Comparison of ENCODE assay signal across 35 cellular contexts in the genomic region with DNA sequence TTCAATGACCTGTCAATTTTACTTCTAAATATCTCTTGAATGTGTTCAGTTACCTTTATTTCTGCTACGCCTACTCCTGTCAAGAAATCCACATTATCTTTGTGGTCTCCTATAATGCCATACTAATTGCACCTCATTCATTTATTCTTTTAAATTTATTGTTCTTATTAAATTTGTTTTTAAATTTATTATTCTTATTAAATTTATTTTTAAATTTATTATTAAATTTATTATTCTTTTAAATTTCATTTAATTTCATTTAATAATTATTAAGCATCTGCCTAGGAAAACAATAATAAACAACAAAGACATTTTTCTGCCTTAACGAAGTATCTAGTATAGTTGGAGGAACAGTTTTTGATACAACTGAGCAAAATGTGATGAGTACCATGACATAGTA.
"Had no signal": no experiment of that assay in that cellular context is flagged by ENCODE, and none has a peak within 500 bp of the region (broad histone marks: within the 10 kb centered on the region; RNA-seq: fewer than 3 reads in every experiment).

No MANE protein-coding gene starts in this region.

- H3K27me3 Mint-ChIP-seq: activated B cell treated with CpG ODN at 0.5 μM for 24 hours; activated CD4-positive, alpha-beta T cell treated with anti-CD3 and anti-CD28 coated beads, Interleukin-2, amount 10 ng/mL, durations not matched to agents 24 days and 14 days; activated CD8-positive, alpha-beta T cell treated with anti-CD3 and anti-CD28 coated beads for 36 hours; activated naive CD4-positive, alpha-beta T cell treated with anti-CD3 and anti-CD28 coated beads, Interleukin-2, amount 10 ng/mL, durations not matched to agents 7 days and 5 days; activated naive CD8-positive, alpha-beta T cell treated with anti-CD3 and anti-CD28 coated beads, Interleukin-2, amount 10 ng/mL, durations not matched to agents 7 days and 5 days; activated T-helper 17 cell treated with anti-CD3 and anti-CD28 coated beads, Interleukin-2, amount 50 U/mL, for 72 hours; central memory CD8-positive, alpha-beta T cell had no signal

- ATAC-seq: activated CD8-positive, alpha-beta T cell treated with anti-CD3 and anti-CD28 coated beads for 36 hours; activated naive CD8-positive, alpha-beta T cell treated with anti-CD3 and anti-CD28 coated beads, Interleukin-2, amount 50 U/mL, for 24 hours; activated T-cell treated with anti-CD3 and anti-CD28 coated beads, Interleukin-2, amount 50 U/mL, for 4 hours; activated T-cell treated with anti-CD3 and anti-CD28 coated beads, Interleukin-2, amount 50 U/mL, for 72 hours; activated T-helper 17 cell treated with anti-CD3 and anti-CD28 coated beads, Interleukin-2, amount 50 U/mL, for 72 hours had no signal

- H3K4me1 Mint-ChIP-seq: activated B cell treated with CpG ODN at 0.5 μM for 24 hours; activated CD4-positive, alpha-beta T cell treated with anti-CD3 and anti-CD28 coated beads, Interleukin-2, amount 10 ng/mL, durations not matched to agents 24 days and 14 days; activated naive CD4-positive, alpha-beta T cell treated with anti-CD3 and anti-CD28 coated beads, Interleukin-2, amount 10 ng/mL, durations not matched to agents 7 days and 5 days; activated naive CD4-positive, alpha-beta T cell treated with anti-CD3 and anti-CD28 coated beads, Interleukin-2, amount 50 U/mL, for 24 hours; activated naive CD8-positive, alpha-beta T cell treated with anti-CD3 and anti-CD28 coated beads, Interleukin-2, amount 10 ng/mL, durations not matched to agents 7 days and 5 days; activated naive CD8-positive, alpha-beta T cell treated with anti-CD3 and anti-CD28 coated beads, Interleukin-2, amount 50 U/mL, for 24 hours; activated T-helper 17 cell treated with anti-CD3 and anti-CD28 coated beads, Interleukin-2, amount 50 U/mL, for 72 hours; brain; central memory CD8-positive, alpha-beta T cell had no signal

- H3K4me3 Mint-ChIP-seq: activated B cell treated with CpG ODN at 0.5 μM for 24 hours; activated CD4-positive, alpha-beta memory T cell treated with anti-CD3 and anti-CD28 coated beads for 36 hours; activated CD4-positive, alpha-beta T cell treated with anti-CD3 and anti-CD28 coated beads, Interleukin-2, amount 10 ng/mL, durations not matched to agents 24 days and 14 days; activated CD8-positive, alpha-beta T cell treated with anti-CD3 and anti-CD28 coated beads for 36 hours; activated naive CD4-positive, alpha-beta T cell treated with anti-CD3 and anti-CD28 coated beads, Interleukin-2, amount 10 ng/mL, durations not matched to agents 7 days and 5 days; activated naive CD4-positive, alpha-beta T cell treated with anti-CD3 and anti-CD28 coated beads, Interleukin-2, amount 50 U/mL, for 24 hours; activated naive CD8-positive, alpha-beta T cell; activated naive CD8-positive, alpha-beta T cell treated with anti-CD3 and anti-CD28 coated beads, Interleukin-2, amount 10 ng/mL, durations not matched to agents 7 days and 5 days; activated naive CD8-positive, alpha-beta T cell treated with anti-CD3 and anti-CD28 coated beads, Interleukin-2, amount 50 U/mL, for 24 hours; activated T-cell treated with anti-CD3 and anti-CD28 coated beads, Interleukin-2, amount 50 U/mL, for 4 hours; activated T-cell treated with anti-CD3 and anti-CD28 coated beads, Interleukin-2, amount 50 U/mL, for 72 hours; activated T-helper 1 cell treated with anti-CD3 and anti-CD28 coated beads, Interleukin-12 subunit alpha, Interleukin-12 subunit beta, Interleukin-2, Interleukin-4 antibody, amounts not matched to agents 30 ng/mL and 10 ng/mL and 1 ng/mL, durations not matched to agents 14 hours and 24 hours and 36 hours; activated T-helper 17 cell treated with anti-CD3 and anti-CD28 coated beads, Interleukin-2, amount 50 U/mL, for 72 hours; brain; central memory CD8-positive, alpha-beta T cell; T-helper 1 cell treated with Interleukin-12 subunit alpha and Interleukin-12 subunit beta and Interleukin-4 antibody, amounts not matched to agents 30 μg/mL and 1 μg/mL, for 36 hours; T-helper 2 cell treated with Interferon-gamma antibody and Interleukin-4, amounts not matched to agents 5 μg/mL and 100 μg/mL, for 36 hours had no signal

- H3K9me3 Mint-ChIP-seq: activated CD4-positive, alpha-beta memory T cell treated with anti-CD3 and anti-CD28 coated beads for 36 hours; activated CD4-positive, alpha-beta T cell treated with anti-CD3 and anti-CD28 coated beads, Interleukin-2, amount 10 ng/mL, durations not matched to agents 24 days and 14 days; activated naive CD4-positive, alpha-beta T cell treated with anti-CD3 and anti-CD28 coated beads, Interleukin-2, amount 10 ng/mL, durations not matched to agents 7 days and 5 days; activated naive CD4-positive, alpha-beta T cell treated with anti-CD3 and anti-CD28 coated beads, Interleukin-2, amount 50 U/mL, for 24 hours; activated naive CD8-positive, alpha-beta T cell treated with anti-CD3 and anti-CD28 coated beads, Interleukin-2, amount 10 ng/mL, durations not matched to agents 7 days and 5 days; activated naive CD8-positive, alpha-beta T cell treated with anti-CD3 and anti-CD28 coated beads, Interleukin-2, amount 50 U/mL, for 24 hours; activated T-helper 1 cell treated with anti-CD3 and anti-CD28 coated beads, Interleukin-12 subunit alpha, Interleukin-12 subunit beta, Interleukin-2, Interleukin-4 antibody, amounts not matched to agents 30 ng/mL and 10 ng/mL and 1 ng/mL, durations not matched to agents 14 hours and 24 hours and 36 hours; T-helper 1 cell treated with Interleukin-12 subunit alpha and Interleukin-12 subunit beta and Interleukin-4 antibody, amounts not matched to agents 30 μg/mL and 1 μg/mL, for 36 hours; T-helper 2 cell treated with Interferon-gamma antibody and Interleukin-4, amounts not matched to agents 5 μg/mL and 100 μg/mL, for 36 hours had no signal

- FAIRE-seq: bronchial epithelial cell had no signal

- H3K27ac Mint-ChIP-seq: activated B cell treated with CpG ODN at 0.5 μM for 24 hours; activated CD4-positive, alpha-beta memory T cell treated with anti-CD3 and anti-CD28 coated beads for 36 hours; activated CD4-positive, alpha-beta T cell treated with anti-CD3 and anti-CD28 coated beads, Interleukin-2, amount 10 ng/mL, durations not matched to agents 24 days and 14 days; activated CD8-positive, alpha-beta T cell treated with anti-CD3 and anti-CD28 coated beads for 36 hours; activated naive CD4-positive, alpha-beta T cell treated with anti-CD3 and anti-CD28 coated beads, Interleukin-2, amount 10 ng/mL, durations not matched to agents 7 days and 5 days; activated naive CD4-positive, alpha-beta T cell treated with anti-CD3 and anti-CD28 coated beads, Interleukin-2, amount 50 U/mL, for 24 hours; activated naive CD8-positive, alpha-beta T cell; activated naive CD8-positive, alpha-beta T cell treated with anti-CD3 and anti-CD28 coated beads, Interleukin-2, amount 10 ng/mL, durations not matched to agents 7 days and 5 days; activated naive CD8-positive, alpha-beta T cell treated with anti-CD3 and anti-CD28 coated beads, Interleukin-2, amount 50 U/mL, for 24 hours; activated T-cell treated with anti-CD3 and anti-CD28 coated beads, Interleukin-2, amount 50 U/mL, for 72 hours; activated T-helper 1 cell treated with anti-CD3 and anti-CD28 coated beads, Interleukin-12 subunit alpha, Interleukin-12 subunit beta, Interleukin-2, Interleukin-4 antibody, amounts not matched to agents 30 ng/mL and 10 ng/mL and 1 ng/mL, durations not matched to agents 14 hours and 24 hours and 36 hours; activated T-helper 17 cell treated with anti-CD3 and anti-CD28 coated beads, Interleukin-2, amount 50 U/mL, for 72 hours; brain; T-helper 1 cell treated with Interleukin-12 subunit alpha and Interleukin-12 subunit beta and Interleukin-4 antibody, amounts not matched to agents 30 μg/mL and 1 μg/mL, for 36 hours; T-helper 2 cell treated with Interferon-gamma antibody and Interleukin-4, amounts not matched to agents 5 μg/mL and 100 μg/mL, for 36 hours had no signal

- DNase-seq: activated B cell treated with CpG ODN at 0.5 μM for 24 hours; activated CD4-positive, alpha-beta memory T cell treated with anti-CD3 and anti-CD28 coated beads for 36 hours; activated CD4-positive, alpha-beta T cell treated with anti-CD3 and anti-CD28 coated beads for 4 hours; activated CD4-positive, alpha-beta T cell treated with anti-CD3 and anti-CD28 coated beads, Interleukin-2, amount 10 ng/mL, durations not matched to agents 24 days and 14 days; activated CD4-positive, alpha-beta T cell treated with anti-CD3 and anti-CD28 coated beads, Interleukin-2, amount 50 U/mL, for 1 hour; activated CD4-positive, alpha-beta T cell treated with anti-CD3 and anti-CD28 coated beads, Interleukin-2, amount 50 U/mL, for 4 hours; activated CD4-positive, CD25-positive, alpha-beta regulatory T cell treated with anti-CD3 and anti-CD28 coated beads, Interleukin-2, amount 50 U/mL, for 72 hours; activated CD8-positive, alpha-beta memory T cell treated with anti-CD3 and anti-CD28 coated beads, Interleukin-2, amount 50 U/mL, for 4 hours; activated CD8-positive, alpha-beta T cell treated with anti-CD3 and anti-CD28 coated beads for 36 hours; activated effector memory CD4-positive, alpha-beta T cell treated with Interleukin-2 at 50 U/mL for 16 hours; activated gamma-delta T cell; activated naive CD4-positive, alpha-beta T cell treated with anti-CD3 and anti-CD28 coated beads, Interleukin-2, amount 10 ng/mL, durations not matched to agents 7 days and 5 days; activated naive CD4-positive, alpha-beta T cell treated with Interleukin-2 at 50 U/mL for 16 hours; activated naive CD8-positive, alpha-beta T cell treated with anti-CD3 and anti-CD28 coated beads, Interleukin-2, amount 10 ng/mL, durations not matched to agents 7 days and 5 days; activated naive CD8-positive, alpha-beta T cell treated with anti-CD3 and anti-CD28 coated beads, Interleukin-2, amount 50 U/mL, for 24 hours; activated T-cell treated with anti-CD3 and anti-CD28 coated beads for 4 hours; activated T-cell treated with anti-CD3 and anti-CD28 coated beads, Interleukin-2, amount 50 U/mL, for 1 hour; activated T-cell treated with anti-CD3 and anti-CD28 coated beads, Interleukin-2, amount 50 U/mL, for 4 hours; activated T-cell treated with anti-CD3 and anti-CD28 coated beads, Interleukin-2, amount 50 U/mL, for 72 hours; amygdala; anterior cingulate cortex; caudate nucleus; T-helper 1 cell; T-helper 2 cell; T-helper 9 cell; WERI-Rb-1 had no signal

- H3K36me3 Mint-ChIP-seq: activated CD4-positive, alpha-beta memory T cell treated with anti-CD3 and anti-CD28 coated beads for 36 hours; activated naive CD4-positive, alpha-beta T cell treated with anti-CD3 and anti-CD28 coated beads, Interleukin-2, amount 10 ng/mL, durations not matched to agents 7 days and 5 days; activated naive CD4-positive, alpha-beta T cell treated with anti-CD3 and anti-CD28 coated beads, Interleukin-2, amount 50 U/mL, for 24 hours; activated naive CD8-positive, alpha-beta T cell; activated naive CD8-positive, alpha-beta T cell treated with anti-CD3 and anti-CD28 coated beads, Interleukin-2, amount 10 ng/mL, durations not matched to agents 7 days and 5 days; brain had no signal
